In the genomic region with DNA sequence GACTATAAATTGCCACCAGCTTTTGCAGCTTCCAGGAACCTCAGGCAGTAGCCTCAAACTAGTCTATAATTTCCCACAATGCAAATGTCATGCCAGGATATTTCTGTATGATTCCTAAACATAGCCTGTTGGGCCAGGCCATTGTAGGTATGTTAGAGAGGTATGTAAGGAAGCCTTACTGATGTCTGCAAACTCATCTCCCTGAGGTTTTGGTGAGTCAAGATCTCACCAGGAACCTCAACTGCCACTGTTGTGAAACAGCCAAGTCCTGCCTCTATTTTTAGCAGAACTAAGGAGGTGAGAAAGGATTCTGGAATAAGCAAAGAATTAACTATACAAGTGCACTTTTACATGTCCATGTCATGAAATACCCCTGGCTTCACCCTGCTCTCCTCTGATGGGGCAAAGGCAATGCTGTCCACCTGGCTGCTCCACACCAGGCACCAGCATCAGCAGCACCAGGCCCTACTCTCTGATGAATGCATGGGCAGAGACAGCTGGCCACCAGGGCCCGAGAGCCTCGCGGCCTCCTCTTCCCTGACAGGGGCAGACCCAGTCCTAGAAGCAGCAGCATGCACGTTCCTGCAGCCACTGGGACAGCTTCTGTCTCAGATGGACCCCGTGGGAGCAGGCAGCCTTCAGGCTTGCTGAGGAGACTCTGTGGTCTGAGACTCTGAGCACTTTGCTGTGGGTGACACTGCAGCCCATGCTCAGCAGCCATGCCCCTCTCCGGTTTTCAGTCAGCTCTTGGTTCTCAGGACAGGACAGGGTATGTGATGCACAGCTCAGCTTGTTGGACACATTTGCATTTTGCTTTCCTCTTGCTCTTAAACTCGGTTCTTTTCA, we compare ENCODE assay signal across 17 cellular contexts.
DNase-seq lines count a peak whose midpoint lies in the region; ATAC-seq and TF ChIP-seq lines count a peak whose summit lies in the region.
"Had no signal": no experiment of that assay in that cellular context is flagged by ENCODE, and none has a peak within 500 bp of the region (broad histone marks: within the 10 kb centered on the region; RNA-seq: fewer than 3 reads in every experiment).

No MANE protein-coding gene starts in this region.

- TF ChIP-seq CTCF in Loucy (conservative IDR thresholded peaks at IDR 0.05; ENCODE audit: low read length) = no peak
- no peak for TF ChIP-seq CTCF in astrocyte of the spinal cord (IDR thresholded peaks at IDR 0.05; ENCODE audit: low read depth, low read length)

- no peak overlapping the region for H3K9ac ChIP-seq in Loucy (ENCODE audit: low read depth, low read length, poor library complexity, severe bottlenecking)

- no peaks in the 10 kb centered on the region for H3K79me2 ChIP-seq in Loucy (ENCODE audit: insufficient read depth, low read length)

- H3K4me3 ChIP-seq in Loucy (ENCODE audit: low read length, poor library complexity, severe bottlenecking) = no peak overlapping the region
- H3K4me3 ChIP-seq in astrocyte of the spinal cord (ENCODE audit: low read depth, low read length) = no peak overlapping the region
- H3K4me3 ChIP-seq: left lung, stomach had no signal

- peak overlapping the region; percentile 6 for H3K4me2 ChIP-seq in Loucy (ENCODE audit: low read depth, low read length, poor library complexity, severe bottlenecking)

- no peaks in the 10 kb centered on the region for H3K36me3 Mint-ChIP-seq in activated CD8-positive, alpha-beta memory T cell treated with anti-CD3 and anti-CD28 coated beads, Interleukin-2, amount 10 ng/mL, durations not matched to agents 7 days and 5 days
- peaks cover 9% of the 10 kb centered on the region for H3K36me3 Mint-ChIP-seq in stimulated activated effector memory CD8-positive, alpha-beta T cell treated with anti-CD3 and anti-CD28 coated beads, Interleukin-12 subunit alpha, Interleukin-12 subunit beta, amount 100 ng/mL, for 72 hours

- H3K27me3 Mint-ChIP-seq in activated CD8-positive, alpha-beta memory T cell treated with anti-CD3 and anti-CD28 coated beads, Interleukin-2, amount 10 ng/mL, durations not matched to agents 7 days and 5 days = no peaks in the 10 kb centered on the region

- DNase-seq in activated CD8-positive, alpha-beta memory T cell treated with anti-CD3 and anti-CD28 coated beads, Interleukin-2, amount 10 ng/mL, durations not matched to agents 7 days and 5 days = peak; percentile 57
- DNase-seq in activated CD8-positive, alpha-beta memory T cell treated with anti-CD3 and anti-CD28 coated beads for 24 hours = no peak
- DNase-seq in astrocyte of the spinal cord (ENCODE audit: low read depth, low spot score) (peak; percentile 47), NCI-H226 (no peak)
- peak in 1 of 2 donors; percentile 69 for DNase-seq in stimulated activated effector memory CD8-positive, alpha-beta T cell treated with anti-CD3 and anti-CD28 coated beads, Interleukin-12 subunit alpha, Interleukin-12 subunit beta, amount 100 ng/mL, for 72 hours (ENCODE audit: low spot score in 2 of 2)
- DNase-seq: activated CD4-positive, CD25-positive, alpha-beta regulatory T cell treated with anti-CD3 and anti-CD28 coated beads, Interleukin-2, amount 50 U/mL, for 72 hours; activated effector memory CD4-positive, alpha-beta T cell treated with Interleukin-2 at 50 U/mL for 16 hours; DMS79; GOT3; KG1; left lung; NCI-H2227 treated with DMSO at 0.1 percent for 48 hours; SHP77 treated with DMSO at 0.1 percent for 48 hours; stomach had no signal

- H3K36me3 ChIP-seq in Loucy (ENCODE audit: insufficient read depth, low read length) = no peaks in the 10 kb centered on the region

- CTCF ChIA-PET in activated CD8-positive, alpha-beta memory T cell treated with anti-CD3 and anti-CD28 coated beads, Interleukin-2, amount 10 ng/mL, durations not matched to agents 7 days and 5 days (lab: Charles Lee) = interaction anchor here (1.0 kb wide), 1 partner anchor 12 kb away, joined by 3 read pairs; no protein-coding TSS in a partner anchor

- no peaks in the 10 kb centered on the region for H3K9me2 ChIP-seq in Loucy (replicated peaks; ENCODE audit: low read depth, low read length)

- peaks cover 32% of the 10 kb centered on the region for H3K4me1 Mint-ChIP-seq in activated CD8-positive, alpha-beta memory T cell treated with anti-CD3 and anti-CD28 coated beads, Interleukin-2, amount 10 ng/mL, durations not matched to agents 7 days and 5 days
- H3K4me1 Mint-ChIP-seq in stimulated activated effector memory CD8-positive, alpha-beta T cell treated with anti-CD3 and anti-CD28 coated beads, Interleukin-12 subunit alpha, Interleukin-12 subunit beta, amount 100 ng/mL, for 72 hours = peaks cover 34% of the 10 kb centered on the region

- H4K20me1 ChIP-seq in Loucy (ENCODE audit: insufficient read depth, low read length, poor library complexity, severe bottlenecking) = no peaks in the 10 kb centered on the region

- peak; percentile 50 for ATAC-seq in activated CD8-positive, alpha-beta memory T cell treated with anti-CD3 and anti-CD28 coated beads, Interleukin-2, amount 10 ng/mL, durations not matched to agents 7 days and 5 days
- peak; percentile 78 for ATAC-seq in stimulated activated effector memory CD8-positive, alpha-beta T cell treated with anti-CD3 and anti-CD28 coated beads, Interleukin-12 subunit alpha, Interleukin-12 subunit beta, amount 100 ng/mL, for 72 hours
- ATAC-seq in GM21786 (IDR thresholded peaks at IDR 0.05; ENCODE audit: unreplicated experiment) (no peak), GM19395 (IDR thresholded peaks at IDR 0.05; ENCODE audit: unreplicated experiment) (no peak)
- ATAC-seq: left lung had no signal

- H3K9me3 Mint-ChIP-seq in activated CD8-positive, alpha-beta memory T cell treated with anti-CD3 and anti-CD28 coated beads, Interleukin-2, amount 10 ng/mL, durations not matched to agents 7 days and 5 days (ENCODE audit: low read depth) = no peaks in the 10 kb centered on the region
- H3K9me3 Mint-ChIP-seq in stimulated activated effector memory CD8-positive, alpha-beta T cell treated with anti-CD3 and anti-CD28 coated beads, Interleukin-12 subunit alpha, Interleukin-12 subunit beta, amount 100 ng/mL, for 72 hours = peaks cover 4% of the 10 kb centered on the region

- peaks cover 21% of the 10 kb centered on the region for H3K4me1 ChIP-seq in Loucy (ENCODE audit: insufficient read depth, low read length, poor library complexity, severe bottlenecking)
- H3K4me1 ChIP-seq: left lung had no signal

- in situ Hi-C loops in astrocyte of the spinal cord (cut with HindIII; ENCODE audit: low sequenced_read_pairs) = no loop called here

- H3K9me3 ChIP-seq in Loucy (ENCODE audit: insufficient read depth, low read depth, low read length) = no peaks in the 10 kb centered on the region
- H3K9me3 ChIP-seq: left lung, stomach had no signal

- no peak overlapping the region for H2AFZ ChIP-seq in Loucy (ENCODE audit: low read length)

- H3F3A ChIP-seq in Loucy (ENCODE audit: low read depth) = no peaks in the 10 kb centered on the region

- peak overlapping the region; percentile 79 for H3K27ac Mint-ChIP-seq in activated CD8-positive, alpha-beta memory T cell treated with anti-CD3 and anti-CD28 coated beads, Interleukin-2, amount 10 ng/mL, durations not matched to agents 7 days and 5 days
- H3K27ac Mint-ChIP-seq in stimulated activated effector memory CD8-positive, alpha-beta T cell treated with anti-CD3 and anti-CD28 coated beads, Interleukin-12 subunit alpha, Interleukin-12 subunit beta, amount 100 ng/mL, for 72 hours = no peak overlapping the region

- no peak overlapping the region for H3K4me3 Mint-ChIP-seq in activated CD8-positive, alpha-beta memory T cell treated with anti-CD3 and anti-CD28 coated beads, Interleukin-2, amount 10 ng/mL, durations not matched to agents 7 days and 5 days
- H3K4me3 Mint-ChIP-seq in stimulated activated effector memory CD8-positive, alpha-beta T cell treated with anti-CD3 and anti-CD28 coated beads, Interleukin-12 subunit alpha, Interleukin-12 subunit beta, amount 100 ng/mL, for 72 hours = peak overlapping the region; percentile 54

- H3K27me3 ChIP-seq in Loucy (ENCODE audit: insufficient read depth, low read length, poor library complexity, severe bottlenecking) = no peaks in the 10 kb centered on the region
- H3K27me3 ChIP-seq: left lung, stomach had no signal

Comparison
In these comparisons a context has a peak if more than half of its experiments do, and no peak if none do; other contexts are left out.
1. DNase-seq: peak in activated CD8-positive, alpha-beta memory T cell treated with anti-CD3 and anti-CD28 coated beads, Interleukin-2, amount 10 ng/mL, durations not matched to agents 7 days and 5 days (single experiment) and astrocyte of the spinal cord (single experiment); none in activated CD8-positive, alpha-beta memory T cell treated with anti-CD3 and anti-CD28 coated beads for 24 hours (single experiment) and NCI-H226 (single experiment).
2. ATAC-seq: peak in activated CD8-positive, alpha-beta memory T cell treated with anti-CD3 and anti-CD28 coated beads, Interleukin-2, amount 10 ng/mL, durations not matched to agents 7 days and 5 days (single experiment) and stimulated activated effector memory CD8-positive, alpha-beta T cell treated with anti-CD3 and anti-CD28 coated beads, Interleukin-12 subunit alpha, Interleukin-12 subunit beta, amount 100 ng/mL, for 72 hours (single experiment); none in GM21786 (single experiment) and GM19395 (single experiment).